ENCODE assay signal across 18 cellular contexts in genomic region chr10:78512205-78512550, GRCh38.
"Had no signal": no experiment of that assay in that cellular context is flagged by ENCODE, and none has a peak within 500 bp of the region (broad histone marks: within the 10 kb centered on the region; RNA-seq: fewer than 3 reads in every experiment).

No MANE protein-coding gene starts in this region.

- H3K36me3 ChIP-seq: adrenal gland, gastrocnemius medialis, prostate gland, right lobe of liver had no signal

- H3K4me3 ChIP-seq: adrenal gland, gastrocnemius medialis, prostate gland, right lobe of liver had no signal

- H3K4me1 ChIP-seq: adrenal gland, prostate gland, right lobe of liver had no signal

- H3K9me3 Mint-ChIP-seq: activated naive CD4-positive, alpha-beta T cell treated with anti-CD3 and anti-CD28 coated beads, Interleukin-2, amount 10 ng/mL, durations not matched to agents 7 days and 5 days; activated T-helper 17 cell treated with anti-CD3 and anti-CD28 coated beads, Interleukin-2, amount 50 U/mL, for 72 hours; mesothelial cell of epicardium; naive thymus-derived CD8-positive, alpha-beta T cell had no signal

- DNase-seq: activated CD4-positive, CD25-positive, alpha-beta regulatory T cell treated with anti-CD3 and anti-CD28 coated beads, Interleukin-2, amount 50 U/mL, for 72 hours; activated naive CD4-positive, alpha-beta T cell treated with anti-CD3 and anti-CD28 coated beads, Interleukin-2, amount 10 ng/mL, durations not matched to agents 7 days and 5 days; activated T-cell treated with anti-CD3 and anti-CD28 coated beads for 4 hours; caudate nucleus; cortex of kidney; effector CD8-positive, alpha-beta T cell; gastrocnemius medialis; kidney; naive thymus-derived CD8-positive, alpha-beta T cell; occipital lobe; right lobe of liver; SIG-M5; stimulated activated CD4-positive, alpha-beta T cell treated with anti-CD3 and anti-CD28 coated beads, Interleukin-2, amount 100 ng/mL, for 48 hours; stimulated activated naive CD4-positive, alpha-beta T cell treated with Interleukin-2 at 50 U/mL for 16 hours had no signal

- H3K27me3 ChIP-seq: adrenal gland, gastrocnemius medialis, right lobe of liver had no signal

- ATAC-seq: activated T-helper 17 cell treated with anti-CD3 and anti-CD28 coated beads, Interleukin-2, amount 50 U/mL, for 72 hours; gastrocnemius medialis; naive thymus-derived CD8-positive, alpha-beta T cell; right lobe of liver had no signal

- H3K27ac Mint-ChIP-seq: activated naive CD4-positive, alpha-beta T cell treated with anti-CD3 and anti-CD28 coated beads, Interleukin-2, amount 10 ng/mL, durations not matched to agents 7 days and 5 days; activated T-helper 17 cell treated with anti-CD3 and anti-CD28 coated beads, Interleukin-2, amount 50 U/mL, for 72 hours; mesothelial cell of epicardium; naive thymus-derived CD8-positive, alpha-beta T cell had no signal

- H3K36me3 Mint-ChIP-seq: activated naive CD4-positive, alpha-beta T cell treated with anti-CD3 and anti-CD28 coated beads, Interleukin-2, amount 10 ng/mL, durations not matched to agents 7 days and 5 days; mesothelial cell of epicardium; naive thymus-derived CD8-positive, alpha-beta T cell had no signal

- H3K4me3 Mint-ChIP-seq: activated naive CD4-positive, alpha-beta T cell treated with anti-CD3 and anti-CD28 coated beads, Interleukin-2, amount 10 ng/mL, durations not matched to agents 7 days and 5 days; activated T-helper 17 cell treated with anti-CD3 and anti-CD28 coated beads, Interleukin-2, amount 50 U/mL, for 72 hours; mesothelial cell of epicardium; naive thymus-derived CD8-positive, alpha-beta T cell had no signal

- H3K4me1 Mint-ChIP-seq: activated naive CD4-positive, alpha-beta T cell treated with anti-CD3 and anti-CD28 coated beads, Interleukin-2, amount 10 ng/mL, durations not matched to agents 7 days and 5 days; activated T-helper 17 cell treated with anti-CD3 and anti-CD28 coated beads, Interleukin-2, amount 50 U/mL, for 72 hours; naive thymus-derived CD8-positive, alpha-beta T cell had no signal

- H3K9me3 ChIP-seq: adrenal gland, gastrocnemius medialis, prostate gland, right lobe of liver had no signal

- H3K27ac ChIP-seq: gastrocnemius medialis, prostate gland, right lobe of liver had no signal
